1 cellular context compared by ENCODE assay signal in genomic region chr1:106998431-106999002, GRCh38.
TF ChIP-seq lines count a peak whose summit lies in the region.

No MANE protein-coding gene starts in this region.

TF ChIP-seq in GM23338, 12 proteins besides CTCF, POLR2A, EP300 and RAD21 (continued from another document):
- no peak for TF ChIP-seq ZNF462 (CRISPR knock-in tag; IDR thresholded peaks at IDR 0.05)
- no peak for TF ChIP-seq NANOG (IDR thresholded peaks at IDR 0.05; ENCODE audit: borderline replicate concordance)
- TF ChIP-seq ETS1 (IDR thresholded peaks at IDR 0.05) = no peak
- no peak for TF ChIP-seq POLR2AphosphoS5 (IDR thresholded peaks at IDR 0.05; ENCODE audit: low read depth)
